8 cellular contexts compared by ENCODE assay signal in the genomic region with DNA sequence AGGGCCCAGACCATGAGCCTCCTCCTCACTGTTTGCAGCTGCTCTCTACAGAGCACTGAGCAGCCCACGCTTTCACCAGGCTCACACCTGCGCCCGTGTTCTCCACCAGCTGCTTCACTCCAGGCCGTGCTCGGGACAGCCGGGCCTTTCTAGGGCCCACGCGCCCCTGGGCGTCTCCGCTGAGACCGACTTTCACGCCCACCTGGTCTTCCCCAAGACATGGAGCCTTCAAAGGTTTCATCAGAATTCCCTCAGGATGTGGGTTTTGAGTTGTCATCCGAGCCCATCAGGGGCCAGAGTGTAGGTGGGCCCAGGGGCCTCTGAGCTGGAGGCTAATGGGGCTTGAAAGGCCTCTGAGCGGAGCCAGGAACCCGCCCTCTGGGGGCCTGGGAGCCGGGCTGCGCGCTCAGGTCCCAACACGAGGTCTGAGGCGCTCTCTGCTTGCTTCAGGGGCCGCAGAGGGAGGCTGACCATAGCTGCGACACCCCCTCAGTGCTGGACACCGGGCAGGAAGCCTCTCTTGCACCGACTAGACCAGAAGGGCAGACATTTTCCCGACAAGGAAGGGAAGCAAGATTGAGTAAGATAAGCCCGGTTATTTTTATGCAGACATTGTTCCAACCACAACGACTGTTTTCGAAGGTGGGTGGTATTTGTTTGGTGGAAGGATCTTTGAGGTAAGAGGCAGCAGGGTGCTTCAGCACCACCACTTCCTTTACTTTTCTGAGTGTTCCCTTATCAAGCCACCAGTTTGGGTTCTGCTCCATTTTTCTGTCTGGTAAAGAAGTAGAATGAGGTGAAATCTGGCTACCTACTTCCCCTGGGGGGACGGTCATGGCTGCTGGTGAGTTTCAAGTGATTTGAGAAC.
DNase-seq lines count a peak whose midpoint lies in the region; ATAC-seq and TF ChIP-seq lines count a peak whose summit lies in the region.

No MANE protein-coding gene starts in this region.

- TF ChIP-seq POLR2A in prostate gland (IDR thresholded peaks at IDR 0.05): no peak

- no peak overlapping the region for H3K27ac ChIP-seq in prostate gland

- H3K36me3 ChIP-seq in prostate gland: no peaks in the 10 kb centered on the region

- no peaks in the 10 kb centered on the region for H3K27me3 ChIP-seq in prostate gland (replicated peaks; ENCODE audit: insufficient read depth)

- ATAC-seq in GM18858 (IDR thresholded peaks at IDR 0.05; ENCODE audit: unreplicated experiment): peak; percentile 51
- peak; percentile 56 for ATAC-seq in HG02870 (IDR thresholded peaks at IDR 0.05; ENCODE audit: unreplicated experiment)

- H3K4me1 ChIP-seq in prostate gland (replicated peaks): no peaks in the 10 kb centered on the region

- H3K36me3 Mint-ChIP-seq in T-helper 2 cell treated with Interferon-gamma antibody and Interleukin-4, amounts not matched to agents 5 μg/mL and 100 μg/mL, for 36 hours (ENCODE audit: low read depth): peaks cover 14% of the 10 kb centered on the region

- H3K9me3 Mint-ChIP-seq in T-helper 2 cell treated with Interferon-gamma antibody and Interleukin-4, amounts not matched to agents 5 μg/mL and 100 μg/mL, for 36 hours: peaks cover 4% of the 10 kb centered on the region

- 86% methylated on average over 29 of the region's 29 CpGs for WGBS in prostate gland

- peak overlapping the region; percentile 76 for H3K4me3 Mint-ChIP-seq in T-helper 2 cell treated with Interferon-gamma antibody and Interleukin-4, amounts not matched to agents 5 μg/mL and 100 μg/mL, for 36 hours

- H3K27me3 Mint-ChIP-seq in T-helper 2 cell treated with Interferon-gamma antibody and Interleukin-4, amounts not matched to agents 5 μg/mL and 100 μg/mL, for 36 hours (ENCODE audit: low read depth): no peaks in the 10 kb centered on the region

- intact Hi-C loops in prostate gland (cut with DNase I): no loop called here

- no peak overlapping the region for H3K4me3 ChIP-seq in prostate gland

- peaks cover 61% of the 10 kb centered on the region for H3K4me1 Mint-ChIP-seq in T-helper 2 cell treated with Interferon-gamma antibody and Interleukin-4, amounts not matched to agents 5 μg/mL and 100 μg/mL, for 36 hours (ENCODE audit: low read depth)

- H3K9me3 ChIP-seq in prostate gland: no peaks in the 10 kb centered on the region

- peak; percentile 76 for DNase-seq in T-helper 2 cell treated with Interferon-gamma antibody and Interleukin-4, amounts not matched to agents 5 μg/mL and 100 μg/mL, for 36 hours (ENCODE audit: low spot score)
- peak; percentile 64 for DNase-seq in central memory CD4-positive, alpha-beta T cell
- peak; percentile 62 for DNase-seq in stimulated activated CD8-positive, alpha-beta memory T cell treated with anti-CD3 and anti-CD28 coated beads, Interleukin-4, amount 100 ng/mL, for 24 hours (ENCODE audit: low read depth)
- no peak for DNase-seq in prostate gland (ENCODE audit: low spot score)
- DNase-seq in COLO829 (ENCODE audit: low spot score): no peak
- DNase-seq in NCI-H128 (lab: John Stamatoyannopoulos, UW; ENCODE audit: unreplicated experiment): no peak

- H3K27ac Mint-ChIP-seq in T-helper 2 cell treated with Interferon-gamma antibody and Interleukin-4, amounts not matched to agents 5 μg/mL and 100 μg/mL, for 36 hours: peak overlapping the region; percentile 87

- no peak for TF ChIP-seq CTCF in prostate gland (IDR thresholded peaks at IDR 0.05)

Comparison
In these comparisons a context has a peak if more than half of its experiments do, and no peak if none do; other contexts are left out.
1. DNase-seq: peak in T-helper 2 cell treated with Interferon-gamma antibody and Interleukin-4, amounts not matched to agents 5 μg/mL and 100 μg/mL, for 36 hours (single experiment), central memory CD4-positive, alpha-beta T cell (single experiment) and stimulated activated CD8-positive, alpha-beta memory T cell treated with anti-CD3 and anti-CD28 coated beads, Interleukin-4, amount 100 ng/mL, for 24 hours (single experiment); none in prostate gland (single experiment), COLO829 (single experiment) and NCI-H128 (single experiment).